9 cellular contexts compared by ENCODE assay signal in the genomic region with DNA sequence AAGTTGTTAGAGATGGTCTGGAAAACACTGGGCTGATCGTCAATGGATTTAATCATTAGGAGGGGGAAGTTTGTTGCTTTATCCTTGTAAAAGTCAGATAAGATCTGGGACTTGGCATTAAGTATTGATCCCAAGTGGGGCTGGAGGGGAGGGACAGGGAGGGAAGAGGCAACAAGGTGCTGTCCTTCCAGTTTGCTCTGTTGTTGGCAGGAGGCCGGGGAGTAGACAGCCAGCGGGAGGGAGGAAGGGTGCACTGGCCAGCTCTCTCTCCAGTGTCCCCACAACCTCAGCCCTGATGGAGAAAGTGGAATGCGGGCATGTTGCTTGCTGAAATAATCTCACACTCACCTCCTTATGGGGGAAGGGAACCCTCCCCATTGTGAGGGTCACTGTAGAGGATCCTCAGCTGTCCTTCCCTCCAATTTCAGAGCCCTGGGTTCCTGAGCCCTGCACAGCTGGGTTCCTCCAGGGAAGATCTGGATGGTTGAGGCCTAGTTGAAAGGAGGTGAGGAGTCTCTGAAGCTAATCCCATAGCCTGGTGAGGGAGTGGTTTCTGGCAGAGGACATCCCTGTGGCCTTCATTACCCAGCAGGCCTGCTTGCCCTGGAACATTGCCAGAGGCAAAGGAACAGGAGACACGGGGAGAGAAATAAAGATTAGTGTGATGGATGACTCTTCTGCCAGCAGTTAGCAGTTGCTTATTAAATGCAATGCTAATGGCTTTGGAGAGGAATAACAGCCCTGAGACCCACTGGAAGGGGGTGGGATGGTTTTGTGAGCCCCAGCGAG.
DNase-seq lines count a peak whose midpoint lies in the region; ATAC-seq and TF ChIP-seq lines count a peak whose summit lies in the region.
"Had no signal": no experiment of that assay in that cellular context is flagged by ENCODE, and none has a peak within 500 bp of the region (broad histone marks: within the 10 kb centered on the region; RNA-seq: fewer than 3 reads in every experiment).

No MANE protein-coding gene starts in this region.

- TF ChIP-seq CTCF in transverse colon (IDR thresholded peaks at IDR 0.05) = no peak

- 66% methylated on average over 6 of the region's 6 CpGs; no CpG with 5 or more reads in 1 of the 2 donors for WGBS in transverse colon (ENCODE audit: low coverage in 1 of 2), 2 donors

- no peak for ATAC-seq in activated naive CD4-positive, alpha-beta T cell treated with anti-CD3 and anti-CD28 coated beads, Interleukin-2, amount 50 U/mL, for 72 hours
- ATAC-seq in HG02973 (IDR thresholded peaks at IDR 0.05; ENCODE audit: unreplicated experiment) = no peak

- peaks cover 0 to 27% (median 0%) of the 10 kb centered on the region in 4 donors for H3K4me1 ChIP-seq in transverse colon

- no peaks in the 10 kb centered on the region for H3K36me3 Mint-ChIP-seq in activated naive CD4-positive, alpha-beta T cell treated with anti-CD3 and anti-CD28 coated beads, Interleukin-2, amount 50 U/mL, for 72 hours

- no peaks in the 10 kb centered on the region for H3K9me3 ChIP-seq in transverse colon

- no peak overlapping the region for H3K27ac ChIP-seq in transverse colon

- no peaks in the 10 kb centered on the region for H3K36me3 ChIP-seq in transverse colon

- H3K4me3 ChIP-seq in transverse colon = no peak overlapping the region

- DNase-seq in activated naive CD4-positive, alpha-beta T cell treated with anti-CD3 and anti-CD28 coated beads, Interleukin-2, amount 50 U/mL, for 72 hours (ENCODE audit: low spot score in 2 of 2) = no peak
- no peak for DNase-seq in activated naive CD4-positive, alpha-beta T cell treated with Interleukin-2 at 50 U/mL for 16 hours
- DNase-seq in NCI-H510A (lab: John Stamatoyannopoulos, UW) (peak; percentile 75), erythroblast (lab: John Stamatoyannopoulos, UW) (peak; percentile 7 to 27), transverse colon (peak; percentile 20), T-helper 2 cell (no peak), middle frontal gyrus (ENCODE audit: extremely low spot score, low spot score) (no peak)
- DNase-seq: MM.1S had no signal

- H3K27ac Mint-ChIP-seq in activated naive CD4-positive, alpha-beta T cell treated with anti-CD3 and anti-CD28 coated beads, Interleukin-2, amount 50 U/mL, for 72 hours = peak overlapping the region; percentile 65 to 91

- no peaks in the 10 kb centered on the region for H3K9me3 Mint-ChIP-seq in activated naive CD4-positive, alpha-beta T cell treated with anti-CD3 and anti-CD28 coated beads, Interleukin-2, amount 50 U/mL, for 72 hours

- no peaks in the 10 kb centered on the region for H3K27me3 ChIP-seq in transverse colon

- intact Hi-C loops in transverse colon (cut with DNase I; ENCODE audit: low total_unique reads) = no loop called here

- in situ Hi-C loops in transverse colon (cut with MboI; ENCODE audit: low pct_ligation_motif_present in 1 of 4, low pct_unique_long_range_greater_than_20kb in 1 of 4, low sequenced_read_pairs in 3 of 4) = no loop called here

- TF ChIP-seq EP300 in transverse colon (IDR thresholded peaks at IDR 0.05; ENCODE audit: low read depth) = no peak

- TF ChIP-seq POLR2A in erythroblast (IDR thresholded peaks at IDR 0.05; ENCODE audit: low read length) (no peak), transverse colon (IDR thresholded peaks at IDR 0.05) (no peak)

Comparison
In these comparisons a context has a peak if more than half of its experiments do, and no peak if none do; other contexts are left out.
1. DNase-seq: peak in NCI-H510A (single experiment), erythroblast (2 of 2) and transverse colon (single experiment); none in activated naive CD4-positive, alpha-beta T cell treated with anti-CD3 and anti-CD28 coated beads, Interleukin-2, amount 50 U/mL, for 72 hours (0 of 2), activated naive CD4-positive, alpha-beta T cell treated with Interleukin-2 at 50 U/mL for 16 hours (single experiment), T-helper 2 cell (0 of 5) and middle frontal gyrus (single experiment).